20 cellular contexts compared by ENCODE assay signal in genomic region chr16:23006380-23006779, GRCh38.
"Had no signal": no experiment of that assay in that cellular context is flagged by ENCODE, and none has a peak within 500 bp of the region (broad histone marks: within the 10 kb centered on the region; RNA-seq: fewer than 3 reads in every experiment).

No MANE protein-coding gene starts in this region.

- DNase-seq: effector CD4-positive, alpha-beta T cell; endodermal cell; erythroblast; heart right ventricle; hypothalamus; kidney glomerular epithelial cell; mammary epithelial cell; naive thymus-derived CD4-positive, alpha-beta T cell; nephron progenitor cell; psoas muscle; retina; spleen; stimulated activated CD4-positive, alpha-beta T cell treated with anti-CD3 and anti-CD28 coated beads, Interleukin-15, amount 100 ng/mL, for 24 hours; stimulated activated CD4-positive, alpha-beta T cell treated with anti-CD3 and anti-CD28 coated beads, Interleukin-1b, Interleukin-23, amount 100 ng/mL, for 48 hours; stimulated activated CD4-positive, alpha-beta T cell treated with anti-CD3 and anti-CD28 coated beads, Interleukin-4, amount 100 ng/mL, for 24 hours; tibial artery; upper lobe of left lung had no signal

- H3K4me3 ChIP-seq: heart right ventricle, psoas muscle, spleen, tibial artery, upper lobe of left lung, vagina had no signal

- H3K36me3 ChIP-seq: heart right ventricle, spleen, tibial artery, upper lobe of left lung, vagina had no signal

- H3K4me1 ChIP-seq: heart right ventricle, psoas muscle, spleen, tibial artery, upper lobe of left lung, vagina had no signal

- H3K27ac ChIP-seq: heart right ventricle, psoas muscle, spleen, tibial artery, upper lobe of left lung, vagina had no signal

- ATAC-seq: heart right ventricle; naive thymus-derived CD4-positive, alpha-beta T cell; psoas muscle; sciatic nerve; stimulated activated memory B cell treated with anti-CD40 and anti-IgM and Interleukin-4, amounts not matched to agents 10 μg/mL and 1 μg/mL and 100 μg/mL, for 72 hours had no signal

- H3K27me3 ChIP-seq: tibial artery, upper lobe of left lung, vagina had no signal

- H3K9me3 ChIP-seq: heart right ventricle, psoas muscle, spleen, tibial artery, upper lobe of left lung, vagina had no signal
